13 cellular contexts compared by ENCODE assay signal in genomic region chr22:50338860-50339462, GRCh38.
"Had no signal": no experiment of that assay in that cellular context is flagged by ENCODE, and none has a peak within 500 bp of the region (broad histone marks: within the 10 kb centered on the region; RNA-seq: fewer than 3 reads in every experiment).

No MANE protein-coding gene starts in this region.

- H3K4me1 ChIP-seq: foreskin keratinocyte had no signal

- H3K36me3 ChIP-seq: thyroid gland, WERI-Rb-1 had no signal

- H3K27ac ChIP-seq: foreskin keratinocyte, thyroid gland, WERI-Rb-1 had no signal

- ATAC-seq: foreskin keratinocyte, left colon, mucosa of descending colon had no signal

- FAIRE-seq: TTC549 had no signal

- H3K27me3 ChIP-seq: foreskin keratinocyte, thyroid gland had no signal

- H3K4me3 ChIP-seq: mucosa of descending colon, thyroid gland had no signal

- DNase-seq: activated CD4-positive, CD25-positive, alpha-beta regulatory T cell treated with anti-CD3 and anti-CD28 coated beads, Interleukin-2, amount 50 U/mL, for 72 hours; activated CD8-positive, alpha-beta memory T cell treated with anti-CD3 and anti-CD28 coated beads, Interleukin-2, amount 50 U/mL, for 4 hours; activated naive CD4-positive, alpha-beta T cell; activated T-cell treated with anti-CD3 and anti-CD28 coated beads, Interleukin-2, amount 50 U/mL, for 24 hours; foreskin keratinocyte; left colon; mucosa of descending colon; retina; stimulated activated CD4-positive, alpha-beta T cell treated with anti-CD3 and anti-CD28 coated beads, Interleukin-4, amount 100 ng/mL, for 4 hours; substantia nigra; thyroid gland; WERI-Rb-1 had no signal

- H3K9me3 ChIP-seq: mucosa of descending colon, thyroid gland had no signal
